ENCODE assay signal across 8 cellular contexts in the genomic region with DNA sequence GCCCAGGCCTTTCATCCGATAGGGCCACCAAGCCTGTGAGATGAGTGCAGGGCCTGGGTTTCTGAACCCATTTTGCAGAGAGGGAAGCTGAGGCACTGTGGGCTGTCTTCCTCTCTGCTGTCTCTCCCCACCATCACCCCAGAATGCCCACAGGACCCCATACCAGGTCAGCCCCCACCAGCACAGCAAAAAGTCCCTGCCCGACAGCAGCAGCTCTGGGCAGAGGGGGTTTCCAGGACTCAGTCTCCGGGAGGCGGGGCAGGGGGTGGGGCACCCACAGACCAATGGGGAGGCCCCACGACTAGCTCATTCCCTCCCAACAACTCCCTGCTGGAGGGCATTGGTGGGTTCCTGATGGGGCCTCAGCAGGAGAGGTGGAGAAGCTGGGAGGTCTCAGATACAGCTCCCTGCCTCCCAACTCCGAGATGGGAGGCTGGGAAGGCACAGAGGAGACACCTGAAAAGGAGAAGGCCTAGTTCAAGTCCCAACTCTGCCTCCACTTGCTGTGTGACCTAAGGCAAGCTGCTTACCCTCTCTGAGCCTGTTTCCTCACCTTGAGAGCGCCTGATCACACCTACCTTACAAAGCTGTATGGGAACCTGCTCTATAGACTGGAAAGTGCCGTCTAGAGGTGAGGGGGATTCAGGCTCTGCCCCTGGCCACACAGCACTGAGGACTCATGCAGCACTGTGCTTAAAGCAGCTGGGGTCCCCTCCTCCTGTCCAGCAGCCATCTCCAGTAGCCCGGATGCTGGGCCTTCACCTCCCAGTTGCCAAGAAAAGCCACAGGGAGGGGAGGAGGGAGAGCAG. TPM values are rescaled to one million over a fixed set of nuclear protein-coding genes. Genes with fewer than 3 reads are reported as not detected.
DNase-seq lines count a peak whose midpoint lies in the region; ATAC-seq and TF ChIP-seq lines count a peak whose summit lies in the region.

No MANE protein-coding gene starts in this region.

- H3K36me3 ChIP-seq in CD8-positive, alpha-beta memory T cell (ENCODE audit: insufficient read depth, low read length), result no peaks in the 10 kb centered on the region
- peaks cover 0 to 29% (median 13%) of the 10 kb centered on the region in 3 donors for H3K36me3 ChIP-seq in tibial artery

- POLR2A ChIA-PET in CD8-positive, alpha-beta memory T cell (lab: Charles Lee), result interaction anchor here (0.7 to 2.3 kb wide), 3 partner anchors 166 to 170 kb away, joined by 3 to 22 read pairs (median 4); a partner anchor contains a TSS
- POLR2A ChIA-PET in naive thymus-derived CD8-positive, alpha-beta T cell (lab: Charles Lee), result interaction anchor here (0.5 to 1.5 kb wide), 12 partner anchors 22 to 895 kb away, joined by 3 to 7 read pairs (median 3); a partner anchor contains a TSS

- no peaks in the 10 kb centered on the region for H3K27me3 ChIP-seq in CD8-positive, alpha-beta memory T cell (ENCODE audit: insufficient read depth, low read length, poor library complexity, severe bottlenecking)
- H3K27me3 ChIP-seq in tibial artery, result no peaks in the 10 kb centered on the region

- CTCF ChIA-PET in CD8-positive, alpha-beta memory T cell (lab: Charles Lee), result interaction anchor here (1.0 to 2.1 kb wide), 6 partner anchors 14 to 381 kb away, joined by 3 to 6 read pairs (median 4); no protein-coding TSS in a partner anchor

- intact Hi-C loops in tibial artery (cut with DNase I; ENCODE audit: low total_unique reads), result no loop called here

- peaks cover 57 to 73% (median 60%) of the 10 kb centered on the region in 3 donors for H3K4me1 Mint-ChIP-seq in CD8-positive, alpha-beta memory T cell
- H3K4me1 Mint-ChIP-seq in naive thymus-derived CD8-positive, alpha-beta T cell, result peaks cover 34 to 64% (median 60%) of the 10 kb centered on the region in 4 donors

- DNase-seq in CD8-positive, alpha-beta memory T cell, result peak; percentile 48 to 87 (median 78)
- DNase-seq in T-helper 9 cell (peak; percentile 65), tibial artery (peak; percentile 75 to 93), NCI-H2081 treated with DMSO at 0.1 percent for 48 hours (lab: John Stamatoyannopoulos, UW) (no peak), middle frontal gyrus (ENCODE audit: extremely low spot score, low spot score) (no peak)
- peak; percentile 69 for DNase-seq in central memory CD4-positive, alpha-beta T cell
- peak in 9 of 10 donors; percentile 33 to 76 (median 44) for DNase-seq in naive thymus-derived CD8-positive, alpha-beta T cell

- peaks cover 73% of the 10 kb centered on the region for H3K4me1 ChIP-seq in CD8-positive, alpha-beta memory T cell (ENCODE audit: insufficient read depth, low read length)
- peaks cover 0 to 79% (median 67%) of the 10 kb centered on the region in 4 donors for H3K4me1 ChIP-seq in tibial artery

- peaks cover 0 to 5% of the 10 kb centered on the region in 2 donors for H3K27me3 Mint-ChIP-seq in CD8-positive, alpha-beta memory T cell
- peaks cover 0 to 4% (median 2%) of the 10 kb centered on the region in 5 donors for H3K27me3 Mint-ChIP-seq in naive thymus-derived CD8-positive, alpha-beta T cell

- no peak overlapping the region for H3K4me3 ChIP-seq in CD8-positive, alpha-beta memory T cell (ENCODE audit: low read length)
- H3K4me3 ChIP-seq in tibial artery, result peak overlapping the region in 1 of 2 donors; percentile 76

- H3K27ac Mint-ChIP-seq in CD8-positive, alpha-beta memory T cell, result peak overlapping the region; percentile 71 to 98 (median 92)
- H3K27ac Mint-ChIP-seq in naive thymus-derived CD8-positive, alpha-beta T cell, result peak overlapping the region; percentile 25 to 98 (median 86)

- no peak for TF ChIP-seq CTCF in tibial artery (IDR thresholded peaks at IDR 0.05)

- H3K27ac ChIP-seq in CD8-positive, alpha-beta memory T cell (ENCODE audit: low read depth, low read length), result peak overlapping the region; percentile 44
- peak overlapping the region; percentile 93 to 99 for H3K27ac ChIP-seq in tibial artery

- H3K9me3 ChIP-seq in CD8-positive, alpha-beta memory T cell (ENCODE audit: low read length), result no peaks in the 10 kb centered on the region
- H3K9me3 ChIP-seq in tibial artery, result no peaks in the 10 kb centered on the region

- H3K4me3 Mint-ChIP-seq in CD8-positive, alpha-beta memory T cell, result peak overlapping the region in 6 of 7 donors; percentile 38 to 87 (median 84)
- peak overlapping the region in 9 of 10 donors; percentile 4 to 95 (median 36) for H3K4me3 Mint-ChIP-seq in naive thymus-derived CD8-positive, alpha-beta T cell

- H3K36me3 Mint-ChIP-seq in CD8-positive, alpha-beta memory T cell, result peaks cover 0 to 47% (median 0%) of the 10 kb centered on the region in 3 donors
- peaks cover 0 to 4% (median 0%) of the 10 kb centered on the region in 3 donors for H3K36me3 Mint-ChIP-seq in naive thymus-derived CD8-positive, alpha-beta T cell

- ATAC-seq in naive thymus-derived CD8-positive, alpha-beta T cell, result peak in 1 of 2 donors; percentile 4
- no peak for ATAC-seq in GM21367 (IDR thresholded peaks at IDR 0.05; ENCODE audit: unreplicated experiment)

- H3K9me3 Mint-ChIP-seq in CD8-positive, alpha-beta memory T cell, result no peaks in the 10 kb centered on the region
- H3K9me3 Mint-ChIP-seq in naive thymus-derived CD8-positive, alpha-beta T cell, result no peaks in the 10 kb centered on the region

RNA-seq across cellular contexts. Expression of a gene that starts 3.5 kb away (rescaled TPM):
- 10 to 100 TPM; 26.1 to 26.4 TPM for total RNA-seq in CD8-positive, alpha-beta memory T cell
- 29.7 TPM for polyA plus RNA-seq in CD8-positive, alpha-beta memory T cell
- total RNA-seq in naive thymus-derived CD8-positive, alpha-beta T cell, result 100 to 1,000 TPM; 131 to 133 TPM
- polyA plus RNA-seq in naive thymus-derived CD8-positive, alpha-beta T cell, result 10 to 100 TPM; 19.1 to 23.1 (median 19.5) TPM

RNA-seq across cellular contexts. Expression of a gene that starts 51.9 kb away (rescaled TPM):
- total RNA-seq in CD8-positive, alpha-beta memory T cell, result 10 to 100 TPM; 10.8 to 11.0 TPM
- polyA plus RNA-seq in CD8-positive, alpha-beta memory T cell, result 11.7 TPM
- total RNA-seq in naive thymus-derived CD8-positive, alpha-beta T cell, result under 1 TPM in 1 of 2 experiments, not detected in 1; 0.55 TPM
- polyA plus RNA-seq in naive thymus-derived CD8-positive, alpha-beta T cell, result 1 to 10 TPM in 1 of 3 donors, not detected in 2; 3.2 TPM

Comparison
In these comparisons a context has a peak if more than half of its experiments do, and no peak if none do; other contexts are left out.
1. DNase-seq: peak in CD8-positive, alpha-beta memory T cell (5 of 5), T-helper 9 cell (single experiment), central memory CD4-positive, alpha-beta T cell (single experiment), naive thymus-derived CD8-positive, alpha-beta T cell (9 of 10) and tibial artery (2 of 2); none in NCI-H2081 treated with DMSO at 0.1 percent for 48 hours (single experiment) and middle frontal gyrus (single experiment).
2. RNA of a gene that starts 3.5 kb away (total RNA-seq): 131 to 133 TPM in naive thymus-derived CD8-positive, alpha-beta T cell; 26.1 to 26.4 TPM in CD8-positive, alpha-beta memory T cell; every median in the first group is over 4 times any median in the second.
3. RNA of a gene that starts 51.9 kb away (total RNA-seq): 10.8 to 11.0 TPM in CD8-positive, alpha-beta memory T cell; 0.55 TPM in naive thymus-derived CD8-positive, alpha-beta T cell; every median in the first group is over 4 times any median in the second.